1 cellular context compared by ENCODE assay signal in the genomic region with DNA sequence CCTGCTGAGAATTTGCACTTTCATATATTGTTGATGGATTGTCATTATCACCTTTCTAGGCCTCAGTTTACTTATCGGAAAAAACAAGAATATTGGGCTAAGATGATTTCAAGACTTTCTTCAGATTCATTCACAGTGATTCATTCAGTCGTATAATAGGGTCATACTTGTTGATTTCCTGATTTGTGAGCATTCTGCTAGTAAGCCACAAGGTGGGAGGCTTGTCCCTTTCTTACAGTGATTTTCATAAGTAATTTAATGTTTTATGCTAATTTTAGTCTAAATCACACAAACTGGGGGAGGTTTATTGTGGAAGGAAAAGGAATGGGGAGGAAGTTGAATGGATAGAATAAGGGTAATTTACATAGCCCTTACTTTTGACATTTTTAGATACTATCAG.
TF ChIP-seq lines count a peak whose summit lies in the region.

No MANE protein-coding gene starts in this region.

TF ChIP-seq in Ishikawa, 13 proteins besides CTCF, POLR2A, EP300 and RAD21 (continued from another document):
- TF ChIP-seq REST (IDR thresholded peaks at IDR 0.05; ENCODE audit: low read depth) (no peak), CEBPB (IDR thresholded peaks at IDR 0.05) (no peak), EGR1 (IDR thresholded peaks at IDR 0.05) (no peak), CREB1 (IDR thresholded peaks at IDR 0.05; ENCODE audit: low read depth) (no peak), YY1 (IDR thresholded peaks at IDR 0.05; ENCODE audit: low read depth) (no peak), TCF12 (IDR thresholded peaks at IDR 0.05; ENCODE audit: low read depth) (no peak)
TF ChIP-seq in Ishikawa: peak in this region for 0.
